Comparison of ENCODE assay signal across 8 cellular contexts in genomic region chr9:70111042-70111602, GRCh38.
DNase-seq lines count a peak whose midpoint lies in the region; ATAC-seq and TF ChIP-seq lines count a peak whose summit lies in the region.

No MANE protein-coding gene starts in this region.

- H3K27ac ChIP-seq in DOHH2 (ENCODE audit: low read depth, low read length) (no peak overlapping the region), gastrocnemius medialis (peak overlapping the region in 1 of 4 donors; percentile 0)

- DNase-seq in LNCaP clone FGC (ENCODE audit: low read depth) (peak; percentile 72), amniotic stem cell (lab: John Stamatoyannopoulos, UW) (peak; percentile 46), hepatic stellate cell (ENCODE audit: low spot score) (peak; percentile 33), gastrocnemius medialis (peak; percentile 57 to 68), GOT3 (lab: John Stamatoyannopoulos, UW) (no peak)

- no peaks in the 10 kb centered on the region for H4K20me1 ChIP-seq in DOHH2 (ENCODE audit: control insufficient read depth, insufficient read depth, low read depth, low read length)

- H3K4me1 ChIP-seq in DOHH2 (ENCODE audit: control insufficient read depth, low read length) (no peaks in the 10 kb centered on the region), gastrocnemius medialis (peaks cover 0 to 10% of the 10 kb centered on the region in 2 donors)

- TF ChIP-seq CTCF in DOHH2 (IDR thresholded peaks at IDR 0.05; ENCODE audit: low read depth, low read length, poor library complexity, severe bottlenecking) (peak; percentile 95), LNCaP clone FGC (IDR thresholded peaks at IDR 0.05; ENCODE audit: control insufficient read depth, extremely low read depth, insufficient read depth) (peak; percentile 93), gastrocnemius medialis (IDR thresholded peaks at IDR 0.05 in 4 of 5, conservative IDR thresholded peaks at IDR 0.05 in 1 of 5) (peak; percentile 52 to 82 (median 78))

- no peaks in the 10 kb centered on the region for H3F3A ChIP-seq in DOHH2 (ENCODE audit: control insufficient read depth, insufficient read depth)

- intact Hi-C loops in gastrocnemius medialis (cut with DNase I; ENCODE audit: low total_unique reads) = loop anchor here (1.0 kb wide), 1 partner anchor 139 kb away; no protein-coding TSS in a partner anchor

- H3K4me3 ChIP-seq in DOHH2 (ENCODE audit: low read length) (no peak overlapping the region), LNCaP clone FGC (ENCODE audit: low read depth, low read length) (no peak overlapping the region), gastrocnemius medialis (no peak overlapping the region)

- H3K79me2 ChIP-seq in DOHH2 (ENCODE audit: control insufficient read depth, low read length) = no peaks in the 10 kb centered on the region

- in situ Hi-C loops in gastrocnemius medialis (cut with MboI; ENCODE audit: low sequenced_read_pairs in 4 of 4) = loop anchor here in 3 of 4 donors (5.0 to 25.0 kb wide), 3 partner anchors 126 to 146 kb away; no protein-coding TSS in a partner anchor

- ATAC-seq in GM21723 (IDR thresholded peaks at IDR 0.05; ENCODE audit: unreplicated experiment) (peak; percentile 71), SK-N-SH treated with all-trans-retinoic acid at 6 μM for 48 hours (peak; percentile 89), gastrocnemius medialis (peak; percentile 74 to 90)

- no peaks in the 10 kb centered on the region for H3K9me3 ChIP-seq in DOHH2 (ENCODE audit: control insufficient read depth, insufficient read depth, low read length)
- H3K9me3 ChIP-seq in gastrocnemius medialis = no peaks in the 10 kb centered on the region

- TF ChIP-seq POLR2A in gastrocnemius medialis (IDR thresholded peaks at IDR 0.05) = no peak

- no peak overlapping the region for H3K4me2 ChIP-seq in DOHH2 (ENCODE audit: low read length)

- H3K27me3 ChIP-seq in DOHH2 (ENCODE audit: control insufficient read depth, low read length) = peaks cover 3% of the 10 kb centered on the region
- H3K27me3 ChIP-seq in gastrocnemius medialis = no peaks in the 10 kb centered on the region

- no peaks in the 10 kb centered on the region for H3K9me2 ChIP-seq in DOHH2 (replicated peaks; ENCODE audit: control insufficient read depth, low read length)

- H3K36me3 ChIP-seq in DOHH2 (ENCODE audit: control insufficient read depth, low read length) (no peaks in the 10 kb centered on the region), gastrocnemius medialis (no peaks in the 10 kb centered on the region)

TF ChIP-seq in SK-N-SH treated with all-trans-retinoic acid at 6 μM for 48 hours, 23 proteins besides CTCF, POLR2A, EP300 and RAD21:
- TF ChIP-seq ISL1 (CRISPR knock-in tag; IDR thresholded peaks at IDR 0.05) = no peak
- TF ChIP-seq TSHZ2 (CRISPR knock-in tag; IDR thresholded peaks at IDR 0.05) = no peak
- no peak for TF ChIP-seq TOX (CRISPR knock-in tag; IDR thresholded peaks at IDR 0.05; ENCODE audit: borderline replicate concordance)
- no peak for TF ChIP-seq TCF4 (CRISPR knock-in tag; IDR thresholded peaks at IDR 0.05; ENCODE audit: borderline replicate concordance)
- no peak for TF ChIP-seq ARNTL (CRISPR knock-in tag; IDR thresholded peaks at IDR 0.05; ENCODE audit: borderline replicate concordance, low read depth)
- no peak for TF ChIP-seq ZC3H10 (CRISPR knock-in tag; IDR thresholded peaks at IDR 0.05)
- TF ChIP-seq, protein P1, sequence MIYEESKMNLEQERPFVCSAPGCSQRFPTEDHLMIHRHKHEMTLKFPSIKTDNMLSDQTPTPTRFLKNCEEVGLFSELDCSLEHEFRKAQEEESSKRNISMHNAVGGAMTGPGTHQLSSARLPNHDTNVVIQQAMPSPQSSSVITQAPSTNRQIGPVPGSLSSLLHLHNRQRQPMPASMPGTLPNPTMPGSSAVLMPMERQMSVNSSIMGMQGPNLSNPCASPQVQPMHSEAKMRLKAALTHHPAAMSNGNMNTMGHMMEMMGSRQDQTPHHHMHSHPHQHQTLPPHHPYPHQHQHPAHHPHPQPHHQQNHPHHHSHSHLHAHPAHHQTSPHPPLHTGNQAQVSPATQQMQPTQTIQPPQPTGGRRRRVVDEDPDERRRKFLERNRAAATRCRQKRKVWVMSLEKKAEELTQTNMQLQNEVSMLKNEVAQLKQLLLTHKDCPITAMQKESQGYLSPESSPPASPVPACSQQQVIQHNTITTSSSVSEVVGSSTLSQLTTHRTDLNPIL (CRISPR knock-in tag; IDR thresholded peaks at IDR 0.05; ENCODE audit: low read depth) = no peak
